ENCODE assay signal across 7 cellular contexts in the genomic region with DNA sequence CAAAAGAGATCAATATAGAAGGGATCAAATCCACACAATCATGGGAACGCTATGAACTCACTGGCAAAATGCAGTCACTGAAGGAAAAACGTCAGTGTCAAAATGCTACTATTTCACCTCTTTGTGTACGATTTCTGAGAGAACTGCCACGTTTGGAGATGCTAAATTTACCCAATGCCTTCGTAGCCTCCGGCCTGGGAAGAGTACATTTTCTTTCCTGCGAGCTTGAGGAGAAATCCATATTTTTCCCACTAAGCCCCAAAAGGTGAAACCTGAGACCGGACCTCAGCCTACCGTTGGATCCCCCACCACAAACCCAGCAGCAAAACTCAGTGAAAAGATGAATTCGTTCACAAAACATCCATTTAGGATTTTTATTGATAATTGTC.
A peak's percentile ranks its signal among the peaks of the same experiment; 100 is the strongest.
DNase-seq lines count a peak whose midpoint lies in the region; ATAC-seq and TF ChIP-seq lines count a peak whose summit lies in the region.

No MANE protein-coding gene starts in this region.

- H3K36me3 ChIP-seq in GM23248 (ENCODE audit: low read depth) (no peaks in the 10 kb centered on the region), Panc1 (ENCODE audit: control insufficient read depth, insufficient read depth, low read length) (no peaks in the 10 kb centered on the region), esophagus muscularis mucosa (no peaks in the 10 kb centered on the region), sigmoid colon (no peaks in the 10 kb centered on the region)

- in situ Hi-C loops in GM23248 (cut with MboI), result no loop called here
- in situ Hi-C loops in Panc1 (cut with HindIII; ENCODE audit: low pct_unique_long_range_greater_than_20kb, low sequenced_read_pairs), result no loop called here

- peaks cover 14% of the 10 kb centered on the region for H3F3A ChIP-seq in GM23248 (ENCODE audit: insufficient read depth)

- no TSS peak for BruUV-seq in Panc1 (replicated peaks; lab: Mats Ljungman, UMichigan)

- H3K4me1 ChIP-seq in GM23248 (ENCODE audit: insufficient read depth) (peaks cover 12% of the 10 kb centered on the region; the same call in 1 of the 2 replicates), Panc1 (ENCODE audit: control insufficient read depth, insufficient read depth, low read length) (peaks cover 7% of the 10 kb centered on the region), esophagus muscularis mucosa (peaks cover 0 to 16% (median 12%) of the 10 kb centered on the region in 4 donors), sigmoid colon (peaks cover 0 to 19% (median 9%) of the 10 kb centered on the region in 4 donors)

- WGBS in GM23248 (ENCODE audit: low coverage in 1 of 2, low lambda C conversion rate in 2 of 2, missing lambda C conversion rate in 2 of 2), 2 experiments, result 1 to 3% methylated on average over 10 of the region's 10 CpGs
- 6% methylated on average over 10 of the region's 10 CpGs for WGBS in esophagus muscularis mucosa
- 5 to 17% methylated on average over 10 of the region's 10 CpGs for WGBS in sigmoid colon, 2 donors

- DNase-seq in GM23248 (peak; percentile 24), Panc1 (ENCODE audit: low read depth, low spot score) (no peak), esophagus muscularis mucosa (ENCODE audit: extremely low spot score) (no peak), sigmoid colon (no peak), NCI-H2171 treated with DMSO at 0.1 percent for 48 hours (lab: John Stamatoyannopoulos, UW) (no peak)

- TF ChIP-seq POLR2A in esophagus muscularis mucosa (IDR thresholded peaks at IDR 0.05; ENCODE audit: low read depth) (no peak), sigmoid colon (IDR thresholded peaks at IDR 0.05) (no peak)

- no peaks in the 10 kb centered on the region for H4K20me1 ChIP-seq in GM23248 (ENCODE audit: insufficient read depth)

- H2AFZ ChIP-seq in GM23248, result peak overlapping the region; percentile 16

- peak overlapping the region; percentile 82 for H3K4me3 ChIP-seq in GM23248
- peak overlapping the region; percentile 71 to 78 for H3K4me3 ChIP-seq in Panc1 (ENCODE audit: low read depth in 2 of 2, low read length in 2 of 2)
- peak overlapping the region; percentile 17 to 47 (median 36) for H3K4me3 ChIP-seq in esophagus muscularis mucosa
- peak overlapping the region; percentile 18 to 42 (median 30) for H3K4me3 ChIP-seq in sigmoid colon

- no peaks in the 10 kb centered on the region for H3K79me2 ChIP-seq in GM23248 (ENCODE audit: insufficient read depth)

- no peak; the same call in 1 of the 2 replicates for ATAC-seq in Panc1
- no peak for ATAC-seq in HG02759 (IDR thresholded peaks at IDR 0.05; ENCODE audit: unreplicated experiment)
- ATAC-seq in HG03039 (IDR thresholded peaks at IDR 0.05; ENCODE audit: unreplicated experiment), result no peak

- POLR2A ChIA-PET in Panc1 (lab: Charles Lee), result no interaction called here

- H3K27me3 ChIP-seq in GM23248 (replicated peaks; ENCODE audit: insufficient read depth), result peaks cover 13% of the 10 kb centered on the region
- H3K27me3 ChIP-seq in Panc1 (ENCODE audit: control insufficient read depth, insufficient read depth, low read length), result no peaks in the 10 kb centered on the region; the same call in 1 of the 2 replicates
- peaks cover 0 to 74% (median 12%) of the 10 kb centered on the region in 4 donors for H3K27me3 ChIP-seq in esophagus muscularis mucosa
- peaks cover 0 to 51% (median 14%) of the 10 kb centered on the region in 3 donors for H3K27me3 ChIP-seq in sigmoid colon

- no peak overlapping the region for H3K9ac ChIP-seq in GM23248

- CTCF ChIA-PET in Panc1 (lab: Charles Lee), result interaction anchor here (0.5 kb wide), 1 partner anchor 17 kb away, joined by 3 read pairs; no protein-coding TSS in a partner anchor

- peak overlapping the region; percentile 96 for H3K4me2 ChIP-seq in GM23248 (ENCODE audit: unreplicated experiment)

- H3K9me3 ChIP-seq in GM23248 (ENCODE audit: low read depth) (no peaks in the 10 kb centered on the region), Panc1 (ENCODE audit: control insufficient read depth, insufficient read depth, low read depth, low read length) (no peaks in the 10 kb centered on the region), esophagus muscularis mucosa (no peaks in the 10 kb centered on the region), sigmoid colon (no peaks in the 10 kb centered on the region)

- intact Hi-C loops in Panc1 (cut with micrococcal nuclease; ENCODE audit: unreplicated experiment), result no loop called here
- intact Hi-C loops in esophagus muscularis mucosa (cut with DNase I), result no loop called here
- intact Hi-C loops in sigmoid colon (cut with DNase I), result no loop called here

- no peak overlapping the region for H3K27ac ChIP-seq in GM23248
- peak overlapping the region; percentile 36; the same call in 1 of the 2 replicates for H3K27ac ChIP-seq in Panc1 (ENCODE audit: low read length)
- H3K27ac ChIP-seq in esophagus muscularis mucosa (replicated peaks in 1 of 4), result no peak overlapping the region
- no peak overlapping the region for H3K27ac ChIP-seq in sigmoid colon

- TF ChIP-seq EP300 in esophagus muscularis mucosa (IDR thresholded peaks at IDR 0.05) (no peak), sigmoid colon (IDR thresholded peaks at IDR 0.05) (no peak)

- no peaks in the 10 kb centered on the region for H3K9me2 ChIP-seq in GM23248 (ENCODE audit: insufficient read depth)

- TF ChIP-seq CTCF in Panc1 (IDR thresholded peaks at IDR 0.05) (no peak), esophagus muscularis mucosa (IDR thresholded peaks at IDR 0.05) (no peak), sigmoid colon (IDR thresholded peaks at IDR 0.05) (no peak)

Comparison
In these comparisons a context has a peak if more than half of its experiments do, and no peak if none do; other contexts are left out.
1. H3K4me3 ChIP-seq: peak in every context shown above with its lines; median percentile 82 in GM23248; 74 in Panc1; 36 in esophagus muscularis mucosa; 30 in sigmoid colon.